9 cellular contexts compared by ENCODE assay signal in genomic region chr14:35818346-35819115, GRCh38. TPM values are rescaled to one million over a fixed set of nuclear protein-coding genes. Genes with fewer than 3 reads are reported as not detected.
A peak's percentile ranks its signal among the peaks of the same experiment; 100 is the strongest.
DNase-seq lines count a peak whose midpoint lies in the region; ATAC-seq, FAIRE-seq and TF ChIP-seq lines count a peak whose summit lies in the region.
"Had no signal": no experiment of that assay in that cellular context is flagged by ENCODE, and none has a peak within 500 bp of the region (broad histone marks: within the 10 kb centered on the region; RNA-seq: fewer than 3 reads in every experiment).

No MANE protein-coding gene starts in this region.

- no peak for FAIRE-seq in GM12878 (lab: Jason Lieb, UNC)

- SMC1A ChIA-PET in GM12878 (lab: Charles Lee; ENCODE audit: uncharacterized antibody, unreplicated experiment), result interaction anchor here (0.5 to 2.2 kb wide), 10 partner anchors 8 to 678 kb away, joined by 3 to 10 read pairs (median 3); partner anchors contain the start of gene BRMS1L

- POLR2A ChIA-PET in GM12878 (lab: Charles Lee), result interaction anchor here (1.0 kb wide), 1 partner anchor 11 kb away, joined by 3 read pairs; no protein-coding TSS in a partner anchor

- RAD21 ChIA-PET in GM12878 (lab: Charles Lee; ENCODE audit: unreplicated experiment), result interaction anchor here (0.6 to 2.9 kb wide), 8 partner anchors 7 to 678 kb away, joined by 3 to 11 read pairs (median 4); partner anchors contain the start of gene BRMS1L

- H3K9me3 ChIP-seq in GM12878 (replicated peaks; ENCODE audit: control insufficient read depth, insufficient read depth, low read length) (no peaks in the 10 kb centered on the region), thyroid gland (no peaks in the 10 kb centered on the region)

- in situ Hi-C loops in GM12878 (cut with MboI), result no loop called here

- no peaks in the 10 kb centered on the region for H3K79me2 ChIP-seq in GM12878 (ENCODE audit: control insufficient read depth, insufficient read depth, low read length)

- H3K4me1 ChIP-seq in GM12878 (ENCODE audit: control insufficient read depth, insufficient read depth, low read length) (no peaks in the 10 kb centered on the region), thyroid gland (no peaks in the 10 kb centered on the region)

- TF ChIP-seq POLR2A in GM12878 (IDR thresholded peaks at IDR 0.05; ENCODE audit: low read depth, low read length), result no peak
- TF ChIP-seq POLR2A in thyroid gland (IDR thresholded peaks at IDR 0.05), result no peak

- H3K27me3 ChIP-seq in GM06990 (replicated peaks; ENCODE audit: control insufficient read depth, insufficient read depth, low read length) (no peaks in the 10 kb centered on the region), GM12878 (replicated peaks in 1 of 2; ENCODE audit: control insufficient read depth in 2 of 2, insufficient read depth in 2 of 2, low read length in 1 of 2) (no peaks in the 10 kb centered on the region), thyroid gland (no peaks in the 10 kb centered on the region)

- H4K20me1 ChIP-seq in GM12878 (ENCODE audit: control insufficient read depth, insufficient read depth), result no peaks in the 10 kb centered on the region

- CTCF ChIA-PET in GM12878 (lab: Yijun Ruan, JAX), result interaction anchor here (0.7 to 5.6 kb wide), 28 partner anchors 8 to 678 kb away, joined by 3 to 56 read pairs (median 4); partner anchors contain the start of gene BRMS1L

- no TSS peak for BruUV-seq in GM12878 (replicated peaks; lab: Mats Ljungman, UMichigan)

- DNase-seq in AG08396 (ENCODE audit: low spot score), result peak; percentile 69
- DNase-seq in GM06990 (ENCODE audit: extremely low read depth, insufficient read length), result no peak
- peak; percentile 18 for DNase-seq in NCI-H2171 (lab: John Stamatoyannopoulos, UW)
- DNase-seq in GM12878 (ENCODE audit: low read depth, low spot score), result no peak
- DNase-seq in iPS-NIHi11 (ENCODE audit: low spot score), result peak; percentile 48
- peak; percentile 28 to 31 for DNase-seq in thyroid gland
- no peak for DNase-seq in OCI-M2 (lab: John Stamatoyannopoulos, UW; ENCODE audit: unreplicated experiment)

- WGBS in GM12878 (ENCODE audit: insufficient coverage, insufficient replicate concordance, low lambda C conversion rate, missing lambda C conversion rate), result 47% methylated on average over 13 of the region's 13 CpGs
- WGBS in thyroid gland, 2 donors, result 75 to 80% methylated on average over 13 of the region's 13 CpGs

- no peak overlapping the region for H3K9ac ChIP-seq in GM12878 (ENCODE audit: control insufficient read depth, insufficient read depth, low read length)

- no peak overlapping the region for H3K4me3 ChIP-seq in GM06990 (replicated peaks; ENCODE audit: low read depth, low read length)
- no peak overlapping the region for H3K4me3 ChIP-seq in GM12878
- no peak overlapping the region for H3K4me3 ChIP-seq in thyroid gland (replicated peaks in 1 of 3)

- no peak for TF ChIP-seq EP300 in GM12878 (IDR thresholded peaks at IDR 0.05; ENCODE audit: borderline replicate concordance in 1 of 2, control insufficient read depth in 1 of 2, low read depth in 2 of 2, low read length in 2 of 2)

- no peak overlapping the region for H3K27ac ChIP-seq in GM12878 (ENCODE audit: control insufficient read depth, insufficient read depth)
- H3K27ac ChIP-seq in thyroid gland, result no peak overlapping the region
- H3K27ac ChIP-seq: epithelial cell of prostate had no signal

- peak; percentile 68 for TF ChIP-seq RAD21 in GM12878 (IDR thresholded peaks at IDR 0.05; ENCODE audit: insufficient read depth, low read depth, low read length)

- peak; percentile 49 for TF ChIP-seq CTCF in GM06990 (IDR thresholded peaks at IDR 0.05; ENCODE audit: insufficient read depth, low read length, poor library complexity, severe bottlenecking)
- peak; percentile 46 to 63 (median 51) for TF ChIP-seq CTCF in GM12878 (IDR thresholded peaks at IDR 0.05 in 2 of 3, conservative IDR thresholded peaks at IDR 0.05 in 1 of 3; ENCODE audit: control insufficient read depth in 2 of 3, extremely low read depth in 1 of 3, insufficient read depth in 1 of 3, low read depth in 3 of 3, low read length in 3 of 3)
- peak in 5 of 6 experiments; percentile 26 to 66 (median 54) for TF ChIP-seq CTCF in thyroid gland (IDR thresholded peaks at IDR 0.05)

- H2AFZ ChIP-seq in GM12878 (ENCODE audit: control insufficient read depth, low read depth, low read length), result no peak overlapping the region

- H3K36me3 ChIP-seq in GM06990 (ENCODE audit: control insufficient read depth, insufficient read depth, low read length) (no peaks in the 10 kb centered on the region), GM12878 (ENCODE audit: control insufficient read depth in 2 of 2, insufficient read depth in 2 of 2, low read length in 1 of 2) (no peaks in the 10 kb centered on the region), thyroid gland (no peaks in the 10 kb centered on the region)

- H3K4me2 ChIP-seq in GM12878 (ENCODE audit: control insufficient read depth, insufficient read depth), result no peak overlapping the region

- ATAC-seq in GM12878 (peak; percentile 68), HG03025 (IDR thresholded peaks at IDR 0.05; ENCODE audit: low FRiP score, unreplicated experiment) (no peak)

- intact Hi-C loops in GM12878 (cut with micrococcal nuclease; ENCODE audit: unreplicated experiment), result no loop called here
- intact Hi-C loops in thyroid gland (cut with DNase I), result no loop called here

TF ChIP-seq in GM12878, 131 proteins besides CTCF, POLR2A, EP300 and RAD21:
- TF ChIP-seq SMC3 (IDR thresholded peaks at IDR 0.05; ENCODE audit: borderline replicate concordance, low read length), result peak; percentile 30; the same call in 1 of the 2 replicates
- TF ChIP-seq IRF4 (IDR thresholded peaks at IDR 0.05; ENCODE audit: low read depth, low read length), result no peak

RNA-seq across cellular contexts. Expression of gene BRMS1L, which starts 7.6 kb away (rescaled TPM):
- total RNA-seq in GM12878 (2013; cell fraction: nucleolus; rRNA removed), result 6.2 and 8.1 TPM in 2 replicates
- total RNA-seq in GM12878 (2014; rRNA removed), result 5.3 and 6.9 TPM in 2 replicates
- total RNA-seq in GM12878 (2014; rRNA removed; fragmentation: Illumina TruSeq; extraction: Trizol), result 8.6 and 11.7 TPM in 2 replicates
- total RNA-seq in GM12878 (2021), result 6.0 and 6.3 TPM in 2 replicates
- polyA plus RNA-seq in GM12878 (2011; ENCODE audit: low read depth), result 2.3 TPM
- 7.8 and 12.8 TPM in 2 replicates for polyA plus RNA-seq in GM12878 (2011; rRNA removed)
- polyA plus RNA-seq in GM12878 (2011; cell fraction: cytosol; rRNA removed), result 2.2 and 2.5 TPM in 2 replicates
- polyA plus RNA-seq in GM12878 (2011; cell fraction: nucleus; rRNA removed), result 5.0 and 7.4 TPM in 2 replicates
- polyA plus RNA-seq in GM12878 (2012), result 4.8 and 6.6 TPM in 2 replicates
- polyA plus RNA-seq in GM12878 (2014; fragmentation: Illumina TruSeq; extraction: Trizol), result 11.6 and 11.8 TPM in 2 replicates
- polyA plus RNA-seq in GM12878 (2014; fragmentation: Nextera tagmentation; extraction: Ambion mirVana), result 1 to 10 TPM; 7.6 to 8.0 TPM
- 6.6 and 9.3 TPM in 2 replicates for polyA plus RNA-seq in GM12878 (2014; rRNA removed)
- 10 to 100 TPM; 22.2 to 26.7 TPM for polyA plus RNA-seq in GM12878 (2016; fragmentation: Nextera tagmentation; extraction: Ambion mirVana)
- 1.4 and 1.8 TPM in 2 replicates for polyA minus RNA-seq in GM12878 (2011; rRNA and poly(A)+ RNA removed)
- 2.1 and 4.0 TPM in 2 replicates for polyA minus RNA-seq in GM12878 (2011; cell fraction: cytosol; rRNA and poly(A)+ RNA removed)
- polyA minus RNA-seq in GM12878 (2011; cell fraction: nucleus; rRNA and poly(A)+ RNA removed), result 2.5 and 7.6 TPM in 2 replicates
- 10 to 100 TPM in 2 of 4 donors, 1 to 10 TPM in 2; 6.0 to 10.6 (median 8.3) TPM for total RNA-seq in thyroid gland

RNA-seq across cellular contexts. Expression of gene RALGAPA1, which starts 9.4 kb away (rescaled TPM):
- 118 and 125 TPM in 2 replicates for total RNA-seq in GM12878 (2013; cell fraction: nucleolus; rRNA removed)
- total RNA-seq in GM12878 (2014; rRNA removed) (15.5 and 22.3 TPM in 2 replicates), GM12878 (2014; rRNA removed; fragmentation: Illumina TruSeq; extraction: Trizol) (26.7 and 30.4 TPM in 2 replicates), GM12878 (2021) (22.8 and 26.7 TPM in 2 replicates), thyroid gland (100 to 1,000 TPM in 3 of 4 donors, 10 to 100 TPM in 1; 95.6 to 137 (median 111) TPM)
- 3.7 TPM for polyA plus RNA-seq in GM12878 (2011; ENCODE audit: low read depth)
- polyA plus RNA-seq in GM12878 (2011; rRNA removed) (12.9 and 17.2 TPM in 2 replicates), GM12878 (2014; fragmentation: Illumina TruSeq; extraction: Trizol) (14.4 and 19.3 TPM in 2 replicates), GM12878 (2014; fragmentation: Nextera tagmentation; extraction: Ambion mirVana) (1 to 10 TPM; 5.6 to 5.7 TPM), GM12878 (2014; rRNA removed) (7.7 and 8.3 TPM in 2 replicates), GM12878 (2016; fragmentation: Nextera tagmentation; extraction: Ambion mirVana) (10 to 100 TPM; 15.0 to 18.4 TPM)
- polyA plus RNA-seq in GM12878 (2011; cell fraction: cytosol; rRNA removed), result 5.7 and 6.7 TPM in 2 replicates
- polyA plus RNA-seq in GM12878 (2011; cell fraction: nucleus; rRNA removed), result 13.4 and 17.6 TPM in 2 replicates
- polyA plus RNA-seq in GM12878 (2012), result 6.0 and 6.7 TPM in 2 replicates
- 35.8 and 37.0 TPM in 2 replicates for polyA minus RNA-seq in GM12878 (2011; rRNA and poly(A)+ RNA removed)
- 9.5 and 11.7 TPM in 2 replicates for polyA minus RNA-seq in GM12878 (2011; cell fraction: cytosol; rRNA and poly(A)+ RNA removed)
- 39.4 and 75.8 TPM in 2 replicates for polyA minus RNA-seq in GM12878 (2011; cell fraction: nucleus; rRNA and poly(A)+ RNA removed)

Comparison
In these comparisons a context has a peak if more than half of its experiments do, and no peak if none do; other contexts are left out.
1. DNase-seq: peak in AG08396 (single experiment), NCI-H2171 (single experiment), iPS-NIHi11 (single experiment) and thyroid gland (2 of 2); none in GM06990 (single experiment), GM12878 (single experiment) and OCI-M2 (single experiment).
2. Peak in every context shown above with its lines, with median percentiles within 50 percentile points of each other: CTCF ChIP-seq.